Comparison of ENCODE assay signal across 8 cellular contexts in the genomic region with DNA sequence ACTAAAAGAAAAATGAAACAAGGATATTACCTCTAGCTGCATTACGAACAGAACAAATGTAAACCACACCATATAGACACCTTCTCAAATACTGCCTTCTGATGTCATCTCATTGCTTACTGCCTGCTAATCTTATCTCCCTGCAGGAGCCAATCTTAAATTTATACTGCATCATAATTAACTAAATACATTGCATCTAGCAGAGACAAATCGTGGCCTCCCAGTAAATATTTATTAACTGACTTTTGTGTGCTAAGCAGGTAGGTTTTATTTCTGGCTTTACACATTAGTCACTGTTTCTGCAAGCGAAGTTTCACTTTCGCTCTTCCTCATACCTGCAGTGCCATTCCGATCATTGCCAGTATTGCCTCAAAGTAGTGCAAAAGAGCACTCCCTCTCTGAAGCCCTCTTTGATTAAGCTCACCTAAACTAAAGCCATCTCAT.
DNase-seq lines count a peak whose midpoint lies in the region; ATAC-seq and TF ChIP-seq lines count a peak whose summit lies in the region.

No MANE protein-coding gene starts in this region.

- H3K9me3 Mint-ChIP-seq in central memory CD8-positive, alpha-beta T cell, result no peaks in the 10 kb centered on the region

- peak; percentile 95 for ATAC-seq in GM21526 (IDR thresholded peaks at IDR 0.05; ENCODE audit: low FRiP score, unreplicated experiment)
- ATAC-seq in central memory CD8-positive, alpha-beta T cell (replicated peaks; ENCODE audit: extremely low read depth, poor library complexity, severe bottlenecking), result peak; percentile 92

- peaks cover 20% of the 10 kb centered on the region for H3K4me1 Mint-ChIP-seq in central memory CD8-positive, alpha-beta T cell

- no peak for TF ChIP-seq CTCF in GM13976 (IDR thresholded peaks at IDR 0.05; ENCODE audit: borderline replicate concordance, control extremely low read depth, extremely low read depth, insufficient read depth, missing control alignments)

- peak overlapping the region; percentile 83 for H3K4me3 Mint-ChIP-seq in central memory CD8-positive, alpha-beta T cell

- H3K27ac Mint-ChIP-seq in central memory CD8-positive, alpha-beta T cell (ENCODE audit: low read depth), result peak overlapping the region; percentile 86

- H3K27me3 Mint-ChIP-seq in central memory CD8-positive, alpha-beta T cell, result no peaks in the 10 kb centered on the region

- in situ Hi-C loops in GM13976 (cut with MboI; ENCODE audit: low sequenced_read_pairs, unreplicated experiment), result no loop called here

- peak; percentile 38 for DNase-seq in GM13976 (ENCODE audit: low spot score)
- DNase-seq in HT1080 (ENCODE audit: low read depth), result peak; percentile 41
- DNase-seq in central memory CD8-positive, alpha-beta T cell (ENCODE audit: low spot score in 2 of 2), result peak in 1 of 2 donors; percentile 28
- peak; percentile 0 to 9 for DNase-seq in stimulated activated CD8-positive, alpha-beta memory T cell treated with anti-CD3 and anti-CD28 coated beads, Interleukin-7, amount 100 ng/mL, for 48 hours (ENCODE audit: extremely low read depth in 1 of 2, low read depth in 1 of 2)
- DNase-seq in foreskin melanocyte, result no peak
- DNase-seq in NCI-H1048 (lab: John Stamatoyannopoulos, UW), result no peak
- no peak for DNase-seq in iPS-NIHi7 (ENCODE audit: extremely low spot score)

- H3K36me3 Mint-ChIP-seq in central memory CD8-positive, alpha-beta T cell (ENCODE audit: insufficient read depth), result peaks cover 3% of the 10 kb centered on the region

Comparison
In these comparisons a context has a peak if more than half of its experiments do, and no peak if none do; other contexts are left out.
1. DNase-seq: peak in GM13976 (single experiment), HT1080 (single experiment) and stimulated activated CD8-positive, alpha-beta memory T cell treated with anti-CD3 and anti-CD28 coated beads, Interleukin-7, amount 100 ng/mL, for 48 hours (2 of 2); none in foreskin melanocyte (single experiment), NCI-H1048 (single experiment) and iPS-NIHi7 (single experiment).